ENCODE assay signal across 34 cellular contexts in the genomic region with DNA sequence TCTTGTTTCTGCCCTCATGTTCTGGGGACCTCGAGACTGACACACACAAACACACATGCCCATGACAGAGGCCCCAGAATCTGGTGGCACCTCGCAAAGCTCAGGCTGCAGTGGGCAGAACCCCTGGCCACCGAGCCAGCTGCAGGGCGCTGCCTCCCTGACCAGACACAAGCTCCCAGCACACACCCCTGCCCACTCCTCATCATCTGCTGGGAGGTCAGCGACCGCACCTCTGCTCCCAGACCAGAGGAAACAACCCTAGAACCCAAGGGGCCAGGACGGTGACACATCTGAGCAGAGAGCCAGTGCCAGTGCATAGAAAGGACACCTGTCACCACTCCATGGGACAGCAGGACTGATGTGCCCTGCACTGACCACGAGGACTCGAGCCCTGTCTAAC.
"Had no signal": no experiment of that assay in that cellular context is flagged by ENCODE, and none has a peak within 500 bp of the region (broad histone marks: within the 10 kb centered on the region; RNA-seq: fewer than 3 reads in every experiment).

No MANE protein-coding gene starts in this region.

- H3K27ac ChIP-seq: ascending aorta, VCaP had no signal

- H3K4me3 Mint-ChIP-seq: activated B cell treated with CpG ODN at 0.5 μM for 24 hours; activated CD4-positive, alpha-beta memory T cell treated with anti-CD3 and anti-CD28 coated beads for 36 hours; activated CD4-positive, alpha-beta T cell treated with anti-CD3 and anti-CD28 coated beads, Interleukin-2, amount 10 ng/mL, durations not matched to agents 24 days and 14 days; activated CD8-positive, alpha-beta T cell treated with anti-CD3 and anti-CD28 coated beads for 36 hours; activated naive CD4-positive, alpha-beta T cell treated with anti-CD3 and anti-CD28 coated beads, Interleukin-2, amount 10 ng/mL, durations not matched to agents 7 days and 5 days; activated naive CD4-positive, alpha-beta T cell treated with anti-CD3 and anti-CD28 coated beads, Interleukin-2, amount 50 U/mL, for 24 hours; activated naive CD8-positive, alpha-beta T cell; activated naive CD8-positive, alpha-beta T cell treated with anti-CD3 and anti-CD28 coated beads, Interleukin-2, amount 10 ng/mL, durations not matched to agents 7 days and 5 days; activated naive CD8-positive, alpha-beta T cell treated with anti-CD3 and anti-CD28 coated beads, Interleukin-2, amount 50 U/mL, for 24 hours; activated T-cell treated with anti-CD3 and anti-CD28 coated beads, Interleukin-2, amount 50 U/mL, for 4 hours; activated T-cell treated with anti-CD3 and anti-CD28 coated beads, Interleukin-2, amount 50 U/mL, for 72 hours; activated T-helper 1 cell treated with anti-CD3 and anti-CD28 coated beads, Interleukin-12 subunit alpha, Interleukin-12 subunit beta, Interleukin-2, Interleukin-4 antibody, amounts not matched to agents 30 ng/mL and 10 ng/mL and 1 ng/mL, durations not matched to agents 14 hours and 24 hours and 36 hours; activated T-helper 17 cell treated with anti-CD3 and anti-CD28 coated beads, Interleukin-2, amount 50 U/mL, for 72 hours; brain; T-helper 1 cell treated with Interleukin-12 subunit alpha and Interleukin-12 subunit beta and Interleukin-4 antibody, amounts not matched to agents 30 μg/mL and 1 μg/mL, for 36 hours; T-helper 2 cell treated with Interferon-gamma antibody and Interleukin-4, amounts not matched to agents 5 μg/mL and 100 μg/mL, for 36 hours had no signal

- H3K4me3 ChIP-seq: ascending aorta had no signal

- H3K9me3 ChIP-seq: ascending aorta had no signal

- H3K27ac Mint-ChIP-seq: activated B cell treated with CpG ODN at 0.5 μM for 24 hours; activated CD4-positive, alpha-beta memory T cell treated with anti-CD3 and anti-CD28 coated beads for 36 hours; activated CD4-positive, alpha-beta T cell treated with anti-CD3 and anti-CD28 coated beads, Interleukin-2, amount 10 ng/mL, durations not matched to agents 24 days and 14 days; activated CD8-positive, alpha-beta T cell treated with anti-CD3 and anti-CD28 coated beads for 36 hours; activated naive CD4-positive, alpha-beta T cell treated with anti-CD3 and anti-CD28 coated beads, Interleukin-2, amount 10 ng/mL, durations not matched to agents 7 days and 5 days; activated naive CD4-positive, alpha-beta T cell treated with anti-CD3 and anti-CD28 coated beads, Interleukin-2, amount 50 U/mL, for 24 hours; activated naive CD8-positive, alpha-beta T cell; activated naive CD8-positive, alpha-beta T cell treated with anti-CD3 and anti-CD28 coated beads, Interleukin-2, amount 10 ng/mL, durations not matched to agents 7 days and 5 days; activated naive CD8-positive, alpha-beta T cell treated with anti-CD3 and anti-CD28 coated beads, Interleukin-2, amount 50 U/mL, for 24 hours; activated T-cell treated with anti-CD3 and anti-CD28 coated beads, Interleukin-2, amount 50 U/mL, for 72 hours; activated T-helper 1 cell treated with anti-CD3 and anti-CD28 coated beads, Interleukin-12 subunit alpha, Interleukin-12 subunit beta, Interleukin-2, Interleukin-4 antibody, amounts not matched to agents 30 ng/mL and 10 ng/mL and 1 ng/mL, durations not matched to agents 14 hours and 24 hours and 36 hours; activated T-helper 17 cell treated with anti-CD3 and anti-CD28 coated beads, Interleukin-2, amount 50 U/mL, for 72 hours; brain; T-helper 1 cell treated with Interleukin-12 subunit alpha and Interleukin-12 subunit beta and Interleukin-4 antibody, amounts not matched to agents 30 μg/mL and 1 μg/mL, for 36 hours; T-helper 2 cell treated with Interferon-gamma antibody and Interleukin-4, amounts not matched to agents 5 μg/mL and 100 μg/mL, for 36 hours had no signal

- H3K9me3 Mint-ChIP-seq: activated B cell treated with CpG ODN at 0.5 μM for 24 hours; activated CD4-positive, alpha-beta memory T cell treated with anti-CD3 and anti-CD28 coated beads for 36 hours; activated CD4-positive, alpha-beta T cell treated with anti-CD3 and anti-CD28 coated beads, Interleukin-2, amount 10 ng/mL, durations not matched to agents 24 days and 14 days; activated CD8-positive, alpha-beta T cell treated with anti-CD3 and anti-CD28 coated beads for 36 hours; activated naive CD4-positive, alpha-beta T cell treated with anti-CD3 and anti-CD28 coated beads, Interleukin-2, amount 10 ng/mL, durations not matched to agents 7 days and 5 days; activated naive CD4-positive, alpha-beta T cell treated with anti-CD3 and anti-CD28 coated beads, Interleukin-2, amount 50 U/mL, for 24 hours; activated naive CD8-positive, alpha-beta T cell treated with anti-CD3 and anti-CD28 coated beads, Interleukin-2, amount 10 ng/mL, durations not matched to agents 7 days and 5 days; activated naive CD8-positive, alpha-beta T cell treated with anti-CD3 and anti-CD28 coated beads, Interleukin-2, amount 50 U/mL, for 24 hours; activated T-cell treated with anti-CD3 and anti-CD28 coated beads, Interleukin-2, amount 50 U/mL, for 4 hours; activated T-cell treated with anti-CD3 and anti-CD28 coated beads, Interleukin-2, amount 50 U/mL, for 72 hours; activated T-helper 1 cell treated with anti-CD3 and anti-CD28 coated beads, Interleukin-12 subunit alpha, Interleukin-12 subunit beta, Interleukin-2, Interleukin-4 antibody, amounts not matched to agents 30 ng/mL and 10 ng/mL and 1 ng/mL, durations not matched to agents 14 hours and 24 hours and 36 hours; activated T-helper 17 cell treated with anti-CD3 and anti-CD28 coated beads, Interleukin-2, amount 50 U/mL, for 72 hours; brain; T-helper 1 cell treated with Interleukin-12 subunit alpha and Interleukin-12 subunit beta and Interleukin-4 antibody, amounts not matched to agents 30 μg/mL and 1 μg/mL, for 36 hours; T-helper 2 cell treated with Interferon-gamma antibody and Interleukin-4, amounts not matched to agents 5 μg/mL and 100 μg/mL, for 36 hours had no signal

- H3K27me3 ChIP-seq: ascending aorta had no signal

- H3K36me3 Mint-ChIP-seq: activated CD4-positive, alpha-beta memory T cell treated with anti-CD3 and anti-CD28 coated beads for 36 hours; activated naive CD4-positive, alpha-beta T cell treated with anti-CD3 and anti-CD28 coated beads, Interleukin-2, amount 10 ng/mL, durations not matched to agents 7 days and 5 days; activated naive CD4-positive, alpha-beta T cell treated with anti-CD3 and anti-CD28 coated beads, Interleukin-2, amount 50 U/mL, for 24 hours; activated naive CD8-positive, alpha-beta T cell; activated naive CD8-positive, alpha-beta T cell treated with anti-CD3 and anti-CD28 coated beads, Interleukin-2, amount 10 ng/mL, durations not matched to agents 7 days and 5 days; brain had no signal

- DNase-seq: activated B cell treated with CpG ODN at 0.5 μM for 24 hours; activated CD4-positive, alpha-beta memory T cell treated with anti-CD3 and anti-CD28 coated beads for 36 hours; activated CD4-positive, alpha-beta T cell treated with anti-CD3 and anti-CD28 coated beads for 4 hours; activated CD4-positive, alpha-beta T cell treated with anti-CD3 and anti-CD28 coated beads, Interleukin-2, amount 10 ng/mL, durations not matched to agents 24 days and 14 days; activated CD4-positive, alpha-beta T cell treated with anti-CD3 and anti-CD28 coated beads, Interleukin-2, amount 50 U/mL, for 1 hour; activated CD4-positive, alpha-beta T cell treated with anti-CD3 and anti-CD28 coated beads, Interleukin-2, amount 50 U/mL, for 4 hours; activated CD4-positive, CD25-positive, alpha-beta regulatory T cell treated with anti-CD3 and anti-CD28 coated beads, Interleukin-2, amount 50 U/mL, for 72 hours; activated CD8-positive, alpha-beta memory T cell treated with anti-CD3 and anti-CD28 coated beads, Interleukin-2, amount 50 U/mL, for 4 hours; activated CD8-positive, alpha-beta T cell treated with anti-CD3 and anti-CD28 coated beads for 36 hours; activated effector memory CD4-positive, alpha-beta T cell treated with anti-CD3 and anti-CD28 coated beads, Interleukin-2, amount 50 U/mL, for 16 hours; activated naive CD4-positive, alpha-beta T cell treated with anti-CD3 and anti-CD28 coated beads, Interleukin-2, amount 10 ng/mL, durations not matched to agents 7 days and 5 days; activated naive CD4-positive, alpha-beta T cell treated with Interleukin-2 at 50 U/mL for 16 hours; activated naive CD8-positive, alpha-beta T cell treated with anti-CD3 and anti-CD28 coated beads, Interleukin-2, amount 10 ng/mL, durations not matched to agents 7 days and 5 days; activated naive CD8-positive, alpha-beta T cell treated with anti-CD3 and anti-CD28 coated beads, Interleukin-2, amount 50 U/mL, for 24 hours; activated T-cell treated with anti-CD3 and anti-CD28 coated beads for 4 hours; activated T-cell treated with anti-CD3 and anti-CD28 coated beads, Interleukin-2, amount 50 U/mL, for 1 hour; activated T-cell treated with anti-CD3 and anti-CD28 coated beads, Interleukin-2, amount 50 U/mL, for 4 hours; activated T-cell treated with anti-CD3 and anti-CD28 coated beads, Interleukin-2, amount 50 U/mL, for 72 hours; amygdala; anterior cingulate cortex; central memory CD4-positive, alpha-beta T cell; T-helper 1 cell; T-helper 2 cell; T-helper 9 cell had no signal

- H3K27me3 Mint-ChIP-seq: activated CD4-positive, alpha-beta memory T cell treated with anti-CD3 and anti-CD28 coated beads for 36 hours; activated CD4-positive, alpha-beta T cell treated with anti-CD3 and anti-CD28 coated beads, Interleukin-2, amount 10 ng/mL, durations not matched to agents 24 days and 14 days; activated CD8-positive, alpha-beta T cell treated with anti-CD3 and anti-CD28 coated beads for 36 hours; activated naive CD4-positive, alpha-beta T cell treated with anti-CD3 and anti-CD28 coated beads, Interleukin-2, amount 50 U/mL, for 24 hours; activated naive CD8-positive, alpha-beta T cell; activated naive CD8-positive, alpha-beta T cell treated with anti-CD3 and anti-CD28 coated beads, Interleukin-2, amount 10 ng/mL, durations not matched to agents 7 days and 5 days; activated T-helper 17 cell treated with anti-CD3 and anti-CD28 coated beads, Interleukin-2, amount 50 U/mL, for 72 hours had no signal

- H3K4me1 Mint-ChIP-seq: activated naive CD4-positive, alpha-beta T cell treated with anti-CD3 and anti-CD28 coated beads, Interleukin-2, amount 50 U/mL, for 24 hours; activated T-helper 17 cell treated with anti-CD3 and anti-CD28 coated beads, Interleukin-2, amount 50 U/mL, for 72 hours had no signal

- FAIRE-seq: TTC549 had no signal

- ATAC-seq: activated CD8-positive, alpha-beta T cell treated with anti-CD3 and anti-CD28 coated beads for 36 hours; activated naive CD8-positive, alpha-beta T cell treated with anti-CD3 and anti-CD28 coated beads, Interleukin-2, amount 50 U/mL, for 24 hours; activated T-cell treated with anti-CD3 and anti-CD28 coated beads, Interleukin-2, amount 50 U/mL, for 4 hours; activated T-cell treated with anti-CD3 and anti-CD28 coated beads, Interleukin-2, amount 50 U/mL, for 72 hours; activated T-helper 17 cell treated with anti-CD3 and anti-CD28 coated beads, Interleukin-2, amount 50 U/mL, for 72 hours had no signal
